Comparison of ENCODE assay signal across 11 cellular contexts in genomic region chr11:96097844-96098421, GRCh38.
DNase-seq lines count a peak whose midpoint lies in the region; ATAC-seq and TF ChIP-seq lines count a peak whose summit lies in the region.
"Had no signal": no experiment of that assay in that cellular context is flagged by ENCODE, and none has a peak within 500 bp of the region (broad histone marks: within the 10 kb centered on the region; RNA-seq: fewer than 3 reads in every experiment).

No MANE protein-coding gene starts in this region.

- H3K4me3 ChIP-seq in epithelial cell of esophagus (ENCODE audit: low read length) (no peak overlapping the region), vagina (no peak overlapping the region)
- H3K4me3 ChIP-seq in naive thymus-derived CD4-positive, alpha-beta T cell (ENCODE audit: low read length) = no peak overlapping the region

- POLR2A ChIA-PET in naive thymus-derived CD4-positive, alpha-beta T cell (lab: Charles Lee) = no interaction called here

- H3K4me1 Mint-ChIP-seq in activated naive CD8-positive, alpha-beta T cell (ENCODE audit: low read depth) = peaks cover 73% of the 10 kb centered on the region
- peaks cover 49% of the 10 kb centered on the region for H3K4me1 Mint-ChIP-seq in activated naive CD8-positive, alpha-beta T cell treated with anti-CD3 and anti-CD28 coated beads, Interleukin-2, amount 50 U/mL, for 24 hours
- peaks cover 13 to 87% (median 77%) of the 10 kb centered on the region in 7 donors for H3K4me1 Mint-ChIP-seq in naive thymus-derived CD4-positive, alpha-beta T cell
- peaks cover 13% of the 10 kb centered on the region for H3K4me1 Mint-ChIP-seq in activated T-helper 17 cell treated with anti-CD3 and anti-CD28 coated beads, Interleukin-2, amount 50 U/mL, for 72 hours

- H3K9me3 Mint-ChIP-seq in activated naive CD8-positive, alpha-beta T cell (ENCODE audit: low read depth) = no peaks in the 10 kb centered on the region
- H3K9me3 Mint-ChIP-seq in activated naive CD8-positive, alpha-beta T cell treated with anti-CD3 and anti-CD28 coated beads, Interleukin-2, amount 50 U/mL, for 24 hours = no peaks in the 10 kb centered on the region
- no peaks in the 10 kb centered on the region for H3K9me3 Mint-ChIP-seq in naive thymus-derived CD4-positive, alpha-beta T cell
- H3K9me3 Mint-ChIP-seq in activated T-helper 17 cell treated with anti-CD3 and anti-CD28 coated beads, Interleukin-2, amount 50 U/mL, for 72 hours = no peaks in the 10 kb centered on the region

- intact Hi-C loops in naive thymus-derived CD4-positive, alpha-beta T cell (cut with micrococcal nuclease) = no loop called here
- intact Hi-C loops in vagina (cut with DNase I) = no loop called here

- no peak for TF ChIP-seq POLR2A in vagina (IDR thresholded peaks at IDR 0.05)

- H3K27ac Mint-ChIP-seq in activated naive CD8-positive, alpha-beta T cell = peak overlapping the region; percentile 67
- no peak overlapping the region for H3K27ac Mint-ChIP-seq in activated naive CD8-positive, alpha-beta T cell treated with anti-CD3 and anti-CD28 coated beads, Interleukin-2, amount 50 U/mL, for 24 hours
- H3K27ac Mint-ChIP-seq in naive thymus-derived CD4-positive, alpha-beta T cell = peak overlapping the region in 7 of 9 donors; percentile 46 to 87 (median 73)
- no peak overlapping the region for H3K27ac Mint-ChIP-seq in activated T-helper 17 cell treated with anti-CD3 and anti-CD28 coated beads, Interleukin-2, amount 50 U/mL, for 72 hours
- H3K27ac Mint-ChIP-seq: activated naive CD8-positive, alpha-beta T cell treated with anti-CD3 and anti-CD28 coated beads, Interleukin-2, amount 10 ng/mL, durations not matched to agents 7 days and 5 days had no signal

- H3K4me3 Mint-ChIP-seq in activated naive CD8-positive, alpha-beta T cell = no peak overlapping the region
- H3K4me3 Mint-ChIP-seq in activated naive CD8-positive, alpha-beta T cell treated with anti-CD3 and anti-CD28 coated beads, Interleukin-2, amount 50 U/mL, for 24 hours = no peak overlapping the region
- H3K4me3 Mint-ChIP-seq in naive thymus-derived CD4-positive, alpha-beta T cell = peak overlapping the region in 1 of 10 donors; percentile 23
- H3K4me3 Mint-ChIP-seq in activated T-helper 17 cell treated with anti-CD3 and anti-CD28 coated beads, Interleukin-2, amount 50 U/mL, for 72 hours = no peak overlapping the region
- H3K4me3 Mint-ChIP-seq: activated naive CD8-positive, alpha-beta T cell treated with anti-CD3 and anti-CD28 coated beads, Interleukin-2, amount 10 ng/mL, durations not matched to agents 7 days and 5 days had no signal

- H3K36me3 ChIP-seq in naive thymus-derived CD4-positive, alpha-beta T cell (ENCODE audit: control insufficient read depth in 2 of 3, insufficient read depth in 3 of 3, low read length in 3 of 3) = peaks cover 0 to 5% (median 0%) of the 10 kb centered on the region in 3 experiments
- H3K36me3 ChIP-seq in vagina = peaks cover 0 to 1% of the 10 kb centered on the region in 2 donors

- no peak overlapping the region for H3K27ac ChIP-seq in naive thymus-derived CD4-positive, alpha-beta T cell (ENCODE audit: low read depth, low read length)
- peak overlapping the region; percentile 46 for H3K27ac ChIP-seq in vagina

- peaks cover 21% of the 10 kb centered on the region for H3K36me3 Mint-ChIP-seq in activated naive CD8-positive, alpha-beta T cell
- peaks cover 11% of the 10 kb centered on the region for H3K36me3 Mint-ChIP-seq in activated naive CD8-positive, alpha-beta T cell treated with anti-CD3 and anti-CD28 coated beads, Interleukin-2, amount 50 U/mL, for 24 hours (ENCODE audit: low read depth)
- H3K36me3 Mint-ChIP-seq in naive thymus-derived CD4-positive, alpha-beta T cell = peaks cover 4 to 39% (median 19%) of the 10 kb centered on the region in 5 donors
- H3K36me3 Mint-ChIP-seq in activated T-helper 17 cell treated with anti-CD3 and anti-CD28 coated beads, Interleukin-2, amount 50 U/mL, for 72 hours (ENCODE audit: low read depth) = peaks cover 12% of the 10 kb centered on the region

- CTCF ChIA-PET in naive thymus-derived CD4-positive, alpha-beta T cell (lab: Charles Lee) = interaction anchor here (1.0 kb wide), 1 partner anchor 244 kb away, joined by 3 read pairs; no protein-coding TSS in a partner anchor

- no peaks in the 10 kb centered on the region for H3K27me3 ChIP-seq in naive thymus-derived CD4-positive, alpha-beta T cell (ENCODE audit: control insufficient read depth in 2 of 2, insufficient read depth in 2 of 2, low read length in 2 of 2)
- no peaks in the 10 kb centered on the region for H3K27me3 ChIP-seq in vagina

- no peak for TF ChIP-seq CTCF in epithelial cell of esophagus (IDR thresholded peaks at IDR 0.05; ENCODE audit: insufficient read depth, low read depth, low read length, missing control alignments)
- TF ChIP-seq CTCF in vagina (IDR thresholded peaks at IDR 0.05) = no peak

- H3K9me3 ChIP-seq in naive thymus-derived CD4-positive, alpha-beta T cell (ENCODE audit: control insufficient read depth in 2 of 3, low read length in 3 of 3) = no peaks in the 10 kb centered on the region
- no peaks in the 10 kb centered on the region for H3K9me3 ChIP-seq in vagina

- H3K4me1 ChIP-seq in naive thymus-derived CD4-positive, alpha-beta T cell (ENCODE audit: control insufficient read depth in 2 of 2, insufficient read depth in 2 of 2, low read length in 2 of 2) = no peaks in the 10 kb centered on the region
- H3K4me1 ChIP-seq in vagina = peaks cover 33% of the 10 kb centered on the region

- DNase-seq in activated naive CD8-positive, alpha-beta T cell treated with anti-CD3 and anti-CD28 coated beads, Interleukin-2, amount 50 U/mL, for 24 hours = no peak
- DNase-seq in epithelial cell of esophagus (ENCODE audit: low read depth) (peak; percentile 29), vagina (ENCODE audit: extremely low spot score in 2 of 2) (no peak), OCI-M2 (lab: John Stamatoyannopoulos, UW; ENCODE audit: unreplicated experiment) (no peak)
- DNase-seq in naive thymus-derived CD4-positive, alpha-beta T cell = no peak
- DNase-seq: activated naive CD8-positive, alpha-beta T cell treated with anti-CD3 and anti-CD28 coated beads, Interleukin-2, amount 10 ng/mL, durations not matched to agents 7 days and 5 days; NCI-H2081 treated with DMSO at 0.1 percent for 48 hours; stimulated activated CD4-positive, alpha-beta T cell treated with anti-CD3 and anti-CD28 coated beads, Interleukin-15, amount 100 ng/mL, for 24 hours had no signal

- H3K27me3 Mint-ChIP-seq in activated naive CD8-positive, alpha-beta T cell = no peaks in the 10 kb centered on the region
- no peaks in the 10 kb centered on the region for H3K27me3 Mint-ChIP-seq in activated naive CD8-positive, alpha-beta T cell treated with anti-CD3 and anti-CD28 coated beads, Interleukin-2, amount 50 U/mL, for 24 hours
- H3K27me3 Mint-ChIP-seq in naive thymus-derived CD4-positive, alpha-beta T cell = no peaks in the 10 kb centered on the region
- H3K27me3 Mint-ChIP-seq in activated T-helper 17 cell treated with anti-CD3 and anti-CD28 coated beads, Interleukin-2, amount 50 U/mL, for 72 hours = no peaks in the 10 kb centered on the region
- H3K27me3 Mint-ChIP-seq: activated naive CD8-positive, alpha-beta T cell treated with anti-CD3 and anti-CD28 coated beads, Interleukin-2, amount 10 ng/mL, durations not matched to agents 7 days and 5 days had no signal

- ATAC-seq in activated naive CD8-positive, alpha-beta T cell treated with anti-CD3 and anti-CD28 coated beads, Interleukin-2, amount 50 U/mL, for 24 hours = no peak
- no peak for ATAC-seq in naive thymus-derived CD4-positive, alpha-beta T cell
- ATAC-seq in activated T-helper 17 cell treated with anti-CD3 and anti-CD28 coated beads, Interleukin-2, amount 50 U/mL, for 72 hours (replicated peaks) = no peak
- no peak for ATAC-seq in HG02763 (IDR thresholded peaks at IDR 0.05; ENCODE audit: unreplicated experiment)

Comparison
In these comparisons a context has a peak if more than half of its experiments do, and no peak if none do; other contexts are left out.
1. H3K27ac Mint-ChIP-seq: peak in activated naive CD8-positive, alpha-beta T cell (single experiment) and naive thymus-derived CD4-positive, alpha-beta T cell (7 of 9); none in activated naive CD8-positive, alpha-beta T cell treated with anti-CD3 and anti-CD28 coated beads, Interleukin-2, amount 50 U/mL, for 24 hours (single experiment) and activated T-helper 17 cell treated with anti-CD3 and anti-CD28 coated beads, Interleukin-2, amount 50 U/mL, for 72 hours (single experiment).